Comparison of ENCODE assay signal across 1 cellular context in the genomic region with DNA sequence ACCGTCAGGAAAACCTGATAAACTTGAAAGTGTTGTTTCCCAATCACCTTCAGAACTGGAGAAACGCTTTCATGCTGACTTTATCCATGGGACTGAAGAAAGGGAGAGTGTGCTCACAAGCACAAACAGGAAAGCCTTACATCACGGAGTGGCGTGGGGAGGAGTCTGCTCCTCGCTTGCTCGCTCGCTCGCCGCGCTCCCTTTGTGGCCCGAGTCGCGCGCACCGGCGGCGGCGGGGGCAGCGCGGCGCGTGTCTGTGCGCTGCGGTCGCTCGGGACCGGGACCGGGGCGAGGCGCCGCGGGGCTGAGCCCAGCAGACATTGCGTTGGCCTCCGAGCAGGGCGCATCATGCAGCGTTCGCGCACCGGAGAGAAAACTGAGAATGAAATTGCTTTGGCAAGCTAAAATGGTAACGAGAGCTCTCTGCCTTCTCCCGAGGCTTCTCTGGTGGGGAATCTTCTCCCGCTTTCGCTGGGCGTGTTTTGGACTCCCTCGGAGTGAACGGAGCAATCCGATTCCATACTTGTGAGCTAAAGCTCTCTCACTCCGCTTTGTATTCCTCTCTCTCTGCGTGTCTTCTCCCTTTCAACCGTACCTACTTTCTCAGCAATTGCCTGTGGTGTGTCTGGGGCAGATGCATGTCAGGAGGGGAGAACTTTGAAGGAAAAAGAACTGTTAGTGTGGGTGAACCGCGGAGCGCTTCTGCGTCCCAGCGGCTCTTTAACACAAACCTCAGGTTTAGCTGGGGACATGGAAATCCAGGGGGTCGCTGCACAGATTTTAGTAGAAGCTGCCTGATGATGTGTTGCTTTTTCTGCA.
TF ChIP-seq lines count a peak whose summit lies in the region.

A gene (plus strand): TSS at position 205 of the 819 bp plus-strand sequence. CDS start 178 bp downstream, at position 383.

TF ChIP-seq in HepG2, 621 proteins besides CTCF, POLR2A, EP300 and RAD21 (continued from another document and continues in another):
- TF ChIP-seq, protein P1, sequence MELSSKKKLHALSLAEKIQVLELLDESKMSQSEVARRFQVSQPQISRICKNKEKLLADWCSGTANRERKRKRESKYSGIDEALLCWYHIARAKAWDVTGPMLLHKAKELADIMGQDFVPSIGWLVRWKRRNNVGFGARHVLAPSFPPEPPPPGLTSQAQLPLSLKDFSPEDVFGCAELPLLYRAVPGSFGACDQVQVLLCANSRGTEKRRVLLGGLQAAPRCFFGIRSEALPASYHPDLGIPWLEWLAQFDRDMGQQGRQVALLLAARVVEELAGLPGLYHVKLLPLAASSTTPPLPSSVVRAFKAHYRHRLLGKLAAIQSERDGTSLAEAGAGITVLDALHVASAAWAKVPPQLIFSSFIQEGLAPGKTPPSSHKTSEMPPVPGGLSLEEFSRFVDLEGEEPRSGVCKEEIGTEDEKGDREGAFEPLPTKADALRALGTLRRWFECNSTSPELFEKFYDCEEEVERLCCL (CRISPR knock-in tag; IDR thresholded peaks at IDR 0.05; ENCODE audit: borderline replicate concordance), result no peak
- TF ChIP-seq NFKB2 (CRISPR knock-in tag; IDR thresholded peaks at IDR 0.05; ENCODE audit: borderline replicate concordance) (no peak), NPAS2 (CRISPR knock-in tag; IDR thresholded peaks at IDR 0.05; ENCODE audit: borderline replicate concordance) (no peak), TAF15 (IDR thresholded peaks at IDR 0.05; ENCODE audit: low read depth, low read length, poor library complexity, severe bottlenecking) (no peak), MEIS2 (CRISPR knock-in tag; IDR thresholded peaks at IDR 0.05) (peak; percentile 62; the same call in 1 of the 2 replicates), ZBTB7A (CRISPR knock-in tag; IDR thresholded peaks at IDR 0.05) (no peak), GATAD1 (CRISPR knock-in tag; IDR thresholded peaks at IDR 0.05) (no peak), LCORL (IDR thresholded peaks at IDR 0.05) (no peak), LCORL (CRISPR knock-in tag; IDR thresholded peaks at IDR 0.05) (no peak), ZNF879 (CRISPR knock-in tag; IDR thresholded peaks at IDR 0.05) (no peak), HDAC1 (CRISPR knock-in tag; IDR thresholded peaks at IDR 0.05) (0 out of 2 replicates have a peak, but pooled peaks have one; percentile 45), BRD4 (CRISPR knock-in tag; IDR thresholded peaks at IDR 0.05) (no peak), ETV6 (CRISPR knock-in tag; conservative IDR thresholded peaks at IDR 0.05) (no peak), ZNF816 (CRISPR knock-in tag; IDR thresholded peaks at IDR 0.05; ENCODE audit: borderline replicate concordance) (no peak), POLR2AphosphoS5 (IDR thresholded peaks at IDR 0.05; ENCODE audit: low read depth, low read length) (no peak), ZNF232 (CRISPR knock-in tag; IDR thresholded peaks at IDR 0.05; ENCODE audit: borderline replicate concordance) (no peak), DNMT3B (CRISPR knock-in tag; conservative IDR thresholded peaks at IDR 0.05) (no peak), RBFOX2 (IDR thresholded peaks at IDR 0.05; ENCODE audit: low read depth, low read length) (peak; percentile 61), ZSCAN25 (CRISPR knock-in tag; IDR thresholded peaks at IDR 0.05) (0 out of 2 replicates have a peak, but pooled peaks have one; percentile 11), RBAK (CRISPR knock-in tag; IDR thresholded peaks at IDR 0.05) (no peak), ZNF382 (CRISPR knock-in tag; IDR thresholded peaks at IDR 0.05; ENCODE audit: borderline replicate concordance) (no peak), TBL1XR1 (IDR thresholded peaks at IDR 0.05; ENCODE audit: borderline replicate concordance, low read length, partially characterized antibody) (no peak), ZFP37 (CRISPR knock-in tag; IDR thresholded peaks at IDR 0.05; ENCODE audit: borderline replicate concordance) (no peak), REPIN1 (CRISPR knock-in tag; IDR thresholded peaks at IDR 0.05; ENCODE audit: borderline replicate concordance, low read depth) (no peak), FOXO1 (CRISPR knock-in tag; IDR thresholded peaks at IDR 0.05) (peak; percentile 13; the same call in 1 of the 2 replicates), SATB2 (CRISPR knock-in tag; IDR thresholded peaks at IDR 0.05) (no peak), HCFC1 (IDR thresholded peaks at IDR 0.05; ENCODE audit: low read depth, low read length) (no peak), ZNF790 (CRISPR knock-in tag; IDR thresholded peaks at IDR 0.05; ENCODE audit: borderline replicate concordance) (no peak), HDAC6 (IDR thresholded peaks at IDR 0.05; ENCODE audit: low read depth, low read length) (0 out of 2 replicates have a peak, but pooled peaks have one; percentile 9), ZSCAN22 (CRISPR knock-in tag; IDR thresholded peaks at IDR 0.05) (no peak), ZNF672 (CRISPR knock-in tag; IDR thresholded peaks at IDR 0.05) (no peak)
- TF ChIP-seq, protein P2, sequence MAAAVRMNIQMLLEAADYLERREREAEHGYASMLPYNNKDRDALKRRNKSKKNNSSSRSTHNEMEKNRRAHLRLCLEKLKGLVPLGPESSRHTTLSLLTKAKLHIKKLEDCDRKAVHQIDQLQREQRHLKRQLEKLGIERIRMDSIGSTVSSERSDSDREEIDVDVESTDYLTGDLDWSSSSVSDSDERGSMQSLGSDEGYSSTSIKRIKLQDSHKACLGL (CRISPR knock-in tag; IDR thresholded peaks at IDR 0.05), result 0 out of 2 replicates have a peak, but pooled peaks have one; percentile 34
- TF ChIP-seq, protein P3, sequence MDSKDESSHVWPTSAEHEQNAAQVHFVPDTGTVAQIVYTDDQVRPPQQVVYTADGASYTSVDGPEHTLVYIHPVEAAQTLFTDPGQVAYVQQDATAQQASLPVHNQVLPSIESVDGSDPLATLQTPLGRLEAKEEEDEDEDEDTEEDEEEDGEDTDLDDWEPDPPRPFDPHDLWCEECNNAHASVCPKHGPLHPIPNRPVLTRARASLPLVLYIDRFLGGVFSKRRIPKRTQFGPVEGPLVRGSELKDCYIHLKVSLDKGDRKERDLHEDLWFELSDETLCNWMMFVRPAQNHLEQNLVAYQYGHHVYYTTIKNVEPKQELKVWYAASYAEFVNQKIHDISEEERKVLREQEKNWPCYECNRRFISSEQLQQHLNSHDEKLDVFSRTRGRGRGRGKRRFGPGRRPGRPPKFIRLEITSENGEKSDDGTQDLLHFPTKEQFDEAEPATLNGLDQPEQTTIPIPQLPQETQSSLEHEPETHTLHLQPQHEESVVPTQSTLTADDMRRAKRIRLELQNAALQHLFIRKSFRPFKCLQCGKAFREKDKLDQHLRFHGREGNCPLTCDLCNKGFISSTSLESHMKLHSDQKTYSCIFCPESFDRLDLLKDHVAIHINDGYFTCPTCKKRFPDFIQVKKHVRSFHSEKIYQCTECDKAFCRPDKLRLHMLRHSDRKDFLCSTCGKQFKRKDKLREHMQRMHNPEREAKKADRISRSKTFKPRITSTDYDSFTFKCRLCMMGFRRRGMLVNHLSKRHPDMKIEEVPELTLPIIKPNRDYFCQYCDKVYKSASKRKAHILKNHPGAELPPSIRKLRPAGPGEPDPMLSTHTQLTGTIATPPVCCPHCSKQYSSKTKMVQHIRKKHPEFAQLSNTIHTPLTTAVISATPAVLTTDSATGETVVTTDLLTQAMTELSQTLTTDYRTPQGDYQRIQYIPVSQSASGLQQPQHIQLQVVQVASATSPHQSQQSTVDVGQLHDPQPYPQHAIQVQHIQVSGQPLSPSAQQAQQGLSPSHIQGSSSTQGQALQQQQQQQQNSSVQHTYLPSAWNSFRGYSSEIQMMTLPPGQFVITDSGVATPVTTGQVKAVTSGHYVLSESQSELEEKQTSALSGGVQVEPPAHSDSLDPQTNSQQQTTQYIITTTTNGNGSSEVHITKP (CRISPR knock-in tag; IDR thresholded peaks at IDR 0.05; ENCODE audit: low read depth), result no peak
- TF ChIP-seq, protein P4, sequence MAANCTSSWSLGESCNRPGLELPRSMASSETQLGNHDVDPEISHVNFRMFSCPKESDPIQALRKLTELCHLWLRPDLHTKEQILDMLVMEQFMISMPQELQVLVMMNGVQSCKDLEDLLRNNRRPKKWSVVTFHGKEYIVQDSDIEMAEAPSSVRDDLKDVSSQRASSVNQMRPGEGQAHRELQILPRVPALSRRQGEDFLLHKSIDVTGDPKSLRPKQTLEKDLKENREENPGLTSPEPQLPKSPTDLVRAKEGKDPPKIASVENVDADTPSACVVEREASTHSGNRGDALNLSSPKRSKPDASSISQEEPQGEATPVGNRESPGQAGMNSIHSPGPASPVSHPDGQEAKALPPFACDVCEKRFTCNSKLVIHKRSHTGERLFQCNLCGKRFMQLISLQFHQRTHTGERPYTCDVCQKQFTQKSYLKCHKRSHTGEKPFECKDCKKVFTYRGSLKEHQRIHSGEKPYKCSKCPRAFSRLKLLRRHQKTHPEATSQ (CRISPR knock-in tag; IDR thresholded peaks at IDR 0.05; ENCODE audit: borderline replicate concordance), result no peak
- TF ChIP-seq, protein P5, sequence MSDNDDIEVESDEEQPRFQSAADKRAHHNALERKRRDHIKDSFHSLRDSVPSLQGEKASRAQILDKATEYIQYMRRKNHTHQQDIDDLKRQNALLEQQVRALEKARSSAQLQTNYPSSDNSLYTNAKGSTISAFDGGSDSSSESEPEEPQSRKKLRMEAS (IDR thresholded peaks at IDR 0.05), result peak; percentile 62
- TF ChIP-seq, protein P6, sequence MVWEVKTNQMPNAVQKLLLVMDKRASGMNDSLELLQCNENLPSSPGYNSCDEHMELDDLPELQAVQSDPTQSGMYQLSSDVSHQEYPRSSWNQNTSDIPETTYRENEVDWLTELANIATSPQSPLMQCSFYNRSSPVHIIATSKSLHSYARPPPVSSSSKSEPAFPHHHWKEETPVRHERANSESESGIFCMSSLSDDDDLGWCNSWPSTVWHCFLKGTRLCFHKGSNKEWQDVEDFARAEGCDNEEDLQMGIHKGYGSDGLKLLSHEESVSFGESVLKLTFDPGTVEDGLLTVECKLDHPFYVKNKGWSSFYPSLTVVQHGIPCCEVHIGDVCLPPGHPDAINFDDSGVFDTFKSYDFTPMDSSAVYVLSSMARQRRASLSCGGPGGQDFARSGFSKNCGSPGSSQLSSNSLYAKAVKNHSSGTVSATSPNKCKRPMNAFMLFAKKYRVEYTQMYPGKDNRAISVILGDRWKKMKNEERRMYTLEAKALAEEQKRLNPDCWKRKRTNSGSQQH (CRISPR knock-in tag; IDR thresholded peaks at IDR 0.05; ENCODE audit: low read depth), result no peak
- TF ChIP-seq, protein P7, sequence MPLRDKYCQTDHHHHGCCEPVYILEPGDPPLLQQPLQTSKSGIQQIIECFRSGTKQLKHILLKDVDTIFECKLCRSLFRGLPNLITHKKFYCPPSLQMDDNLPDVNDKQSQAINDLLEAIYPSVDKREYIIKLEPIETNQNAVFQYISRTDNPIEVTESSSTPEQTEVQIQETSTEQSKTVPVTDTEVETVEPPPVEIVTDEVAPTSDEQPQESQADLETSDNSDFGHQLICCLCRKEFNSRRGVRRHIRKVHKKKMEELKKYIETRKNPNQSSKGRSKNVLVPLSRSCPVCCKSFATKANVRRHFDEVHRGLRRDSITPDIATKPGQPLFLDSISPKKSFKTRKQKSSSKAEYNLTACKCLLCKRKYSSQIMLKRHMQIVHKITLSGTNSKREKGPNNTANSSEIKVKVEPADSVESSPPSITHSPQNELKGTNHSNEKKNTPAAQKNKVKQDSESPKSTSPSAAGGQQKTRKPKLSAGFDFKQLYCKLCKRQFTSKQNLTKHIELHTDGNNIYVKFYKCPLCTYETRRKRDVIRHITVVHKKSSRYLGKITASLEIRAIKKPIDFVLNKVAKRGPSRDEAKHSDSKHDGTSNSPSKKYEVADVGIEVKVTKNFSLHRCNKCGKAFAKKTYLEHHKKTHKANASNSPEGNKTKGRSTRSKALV (CRISPR knock-in tag; IDR thresholded peaks at IDR 0.05), result peak; percentile 95
- TF ChIP-seq, protein P8, sequence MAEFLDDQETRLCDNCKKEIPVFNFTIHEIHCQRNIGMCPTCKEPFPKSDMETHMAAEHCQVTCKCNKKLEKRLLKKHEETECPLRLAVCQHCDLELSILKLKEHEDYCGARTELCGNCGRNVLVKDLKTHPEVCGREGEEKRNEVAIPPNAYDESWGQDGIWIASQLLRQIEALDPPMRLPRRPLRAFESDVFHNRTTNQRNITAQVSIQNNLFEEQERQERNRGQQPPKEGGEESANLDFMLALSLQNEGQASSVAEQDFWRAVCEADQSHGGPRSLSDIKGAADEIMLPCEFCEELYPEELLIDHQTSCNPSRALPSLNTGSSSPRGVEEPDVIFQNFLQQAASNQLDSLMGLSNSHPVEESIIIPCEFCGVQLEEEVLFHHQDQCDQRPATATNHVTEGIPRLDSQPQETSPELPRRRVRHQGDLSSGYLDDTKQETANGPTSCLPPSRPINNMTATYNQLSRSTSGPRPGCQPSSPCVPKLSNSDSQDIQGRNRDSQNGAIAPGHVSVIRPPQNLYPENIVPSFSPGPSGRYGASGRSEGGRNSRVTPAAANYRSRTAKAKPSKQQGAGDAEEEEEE (CRISPR knock-in tag; IDR thresholded peaks at IDR 0.05; ENCODE audit: borderline replicate concordance), result no peak
- TF ChIP-seq, protein P9, sequence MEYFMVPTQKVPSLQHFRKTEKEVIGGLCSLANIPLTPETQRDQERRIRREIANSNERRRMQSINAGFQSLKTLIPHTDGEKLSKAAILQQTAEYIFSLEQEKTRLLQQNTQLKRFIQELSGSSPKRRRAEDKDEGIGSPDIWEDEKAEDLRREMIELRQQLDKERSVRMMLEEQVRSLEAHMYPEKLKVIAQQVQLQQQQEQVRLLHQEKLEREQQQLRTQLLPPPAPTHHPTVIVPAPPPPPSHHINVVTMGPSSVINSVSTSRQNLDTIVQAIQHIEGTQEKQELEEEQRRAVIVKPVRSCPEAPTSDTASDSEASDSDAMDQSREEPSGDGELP (IDR thresholded peaks at IDR 0.05; ENCODE audit: borderline replicate concordance, low read depth), result no peak
- TF ChIP-seq, protein P10, sequence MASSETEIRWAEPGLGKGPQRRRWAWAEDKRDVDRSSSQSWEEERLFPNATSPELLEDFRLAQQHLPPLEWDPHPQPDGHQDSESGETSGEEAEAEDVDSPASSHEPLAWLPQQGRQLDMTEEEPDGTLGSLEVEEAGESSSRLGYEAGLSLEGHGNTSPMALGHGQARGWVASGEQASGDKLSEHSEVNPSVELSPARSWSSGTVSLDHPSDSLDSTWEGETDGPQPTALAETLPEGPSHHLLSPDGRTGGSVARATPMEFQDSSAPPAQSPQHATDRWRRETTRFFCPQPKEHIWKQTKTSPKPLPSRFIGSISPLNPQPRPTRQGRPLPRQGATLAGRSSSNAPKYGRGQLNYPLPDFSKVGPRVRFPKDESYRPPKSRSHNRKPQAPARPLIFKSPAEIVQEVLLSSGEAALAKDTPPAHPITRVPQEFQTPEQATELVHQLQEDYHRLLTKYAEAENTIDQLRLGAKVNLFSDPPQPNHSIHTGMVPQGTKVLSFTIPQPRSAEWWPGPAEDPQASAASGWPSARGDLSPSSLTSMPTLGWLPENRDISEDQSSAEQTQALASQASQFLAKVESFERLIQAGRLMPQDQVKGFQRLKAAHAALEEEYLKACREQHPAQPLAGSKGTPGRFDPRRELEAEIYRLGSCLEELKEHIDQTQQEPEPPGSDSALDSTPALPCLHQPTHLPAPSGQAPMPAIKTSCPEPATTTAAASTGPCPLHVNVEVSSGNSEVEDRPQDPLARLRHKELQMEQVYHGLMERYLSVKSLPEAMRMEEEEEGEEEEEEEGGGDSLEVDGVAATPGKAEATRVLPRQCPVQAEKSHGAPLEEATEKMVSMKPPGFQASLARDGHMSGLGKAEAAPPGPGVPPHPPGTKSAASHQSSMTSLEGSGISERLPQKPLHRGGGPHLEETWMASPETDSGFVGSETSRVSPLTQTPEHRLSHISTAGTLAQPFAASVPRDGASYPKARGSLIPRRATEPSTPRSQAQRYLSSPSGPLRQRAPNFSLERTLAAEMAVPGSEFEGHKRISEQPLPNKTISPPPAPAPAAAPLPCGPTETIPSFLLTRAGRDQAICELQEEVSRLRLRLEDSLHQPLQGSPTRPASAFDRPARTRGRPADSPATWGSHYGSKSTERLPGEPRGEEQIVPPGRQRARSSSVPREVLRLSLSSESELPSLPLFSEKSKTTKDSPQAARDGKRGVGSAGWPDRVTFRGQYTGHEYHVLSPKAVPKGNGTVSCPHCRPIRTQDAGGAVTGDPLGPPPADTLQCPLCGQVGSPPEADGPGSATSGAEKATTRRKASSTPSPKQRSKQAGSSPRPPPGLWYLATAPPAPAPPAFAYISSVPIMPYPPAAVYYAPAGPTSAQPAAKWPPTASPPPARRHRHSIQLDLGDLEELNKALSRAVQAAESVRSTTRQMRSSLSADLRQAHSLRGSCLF (CRISPR knock-in tag; IDR thresholded peaks at IDR 0.05; ENCODE audit: borderline replicate concordance), result no peak
